In the genomic region with DNA sequence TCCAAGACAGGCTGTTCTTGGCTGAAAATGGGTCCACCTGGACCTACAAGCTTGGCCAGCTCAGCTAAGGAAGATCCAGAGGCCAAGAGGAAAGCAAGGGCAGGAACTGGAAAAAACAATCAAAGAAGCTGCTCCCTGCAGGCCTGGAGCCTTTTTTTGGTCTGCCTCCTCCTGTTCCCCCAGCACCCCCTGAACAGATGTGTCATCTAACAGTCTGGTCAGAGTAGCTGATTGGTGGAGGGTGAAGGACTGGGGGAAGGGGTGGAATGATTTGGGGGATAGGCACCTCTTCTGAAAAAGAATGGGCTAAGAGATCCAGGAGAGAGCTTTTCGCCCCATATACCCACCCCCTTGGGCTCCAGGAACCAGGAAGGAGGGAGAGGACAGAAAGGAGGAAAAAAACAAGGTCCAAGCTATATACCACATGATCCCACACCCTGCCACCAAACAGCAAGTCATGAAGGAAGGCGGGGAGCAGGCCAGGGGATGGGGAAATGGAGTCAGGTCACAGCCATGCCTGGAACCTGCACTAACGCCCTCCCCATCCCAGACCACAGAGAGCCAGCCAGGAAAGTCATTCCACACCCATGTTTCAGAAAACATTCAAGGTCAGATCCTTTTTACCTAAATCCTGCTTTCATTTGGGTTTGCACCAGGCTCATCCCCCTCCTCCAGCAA, we compare ENCODE assay signal across 10 cellular contexts. TPM values are rescaled to one million over a fixed set of nuclear protein-coding genes. Genes with fewer than 3 reads are reported as not detected.
A peak's percentile ranks its signal among the peaks of the same experiment; 100 is the strongest.
DNase-seq lines count a peak whose midpoint lies in the region; ATAC-seq, FAIRE-seq and TF ChIP-seq lines count a peak whose summit lies in the region.
"Had no signal": no experiment of that assay in that cellular context is flagged by ENCODE, and none has a peak within 500 bp of the region (broad histone marks: within the 10 kb centered on the region; RNA-seq: fewer than 3 reads in every experiment).

No MANE protein-coding gene starts in this region.

- CTCF ChIA-PET in A549 (lab: Yijun Ruan, JAX) = interaction anchor here (0.6 to 11.2 kb wide), 12 partner anchors 13 to 243 kb away, joined by 3 to 114 read pairs (median 6); no protein-coding TSS in a partner anchor

- H3K4me3 ChIP-seq in A549 (peak overlapping the region; percentile 91), HFF-Myc (replicated peaks; ENCODE audit: low read depth, low read length) (peak overlapping the region; percentile 67), choroid plexus epithelial cell (ENCODE audit: low read depth, low read length) (peak overlapping the region; percentile 77)

- peak overlapping the region; percentile 79 for H3K4me3 Mint-ChIP-seq in mesothelial cell of epicardium

- H3K4me1 ChIP-seq in A549 = peaks cover 20% of the 10 kb centered on the region

- ATAC-seq in A549 = no peak
- ATAC-seq in GM19351 (IDR thresholded peaks at IDR 0.05; ENCODE audit: unreplicated experiment) = no peak

- no peak for TF ChIP-seq EP300 in A549 (IDR thresholded peaks at IDR 0.05)

- H3K27me3 Mint-ChIP-seq in mesothelial cell of epicardium (ENCODE audit: low read depth) = peaks cover 6% of the 10 kb centered on the region

- no peak for TF ChIP-seq CTCF in A549 (IDR thresholded peaks at IDR 0.05)
- TF ChIP-seq CTCF in HFF-Myc (IDR thresholded peaks at IDR 0.05; ENCODE audit: low read depth, low read length, missing control alignments) = no peak
- TF ChIP-seq CTCF in choroid plexus epithelial cell (conservative IDR thresholded peaks at IDR 0.05; ENCODE audit: low read depth, low read length) = no peak
- TF ChIP-seq CTCF in mesothelial cell of epicardium (IDR thresholded peaks at IDR 0.05; ENCODE audit: unreplicated experiment) = no peak

- no peak for TF ChIP-seq RAD21 in A549 (conservative IDR thresholded peaks at IDR 0.05 in 1 of 2, IDR thresholded peaks at IDR 0.05 in 1 of 2)

- H3K36me3 Mint-ChIP-seq in mesothelial cell of epicardium = no peaks in the 10 kb centered on the region

- no peak for TF ChIP-seq POLR2A in A549 (IDR thresholded peaks at IDR 0.05; ENCODE audit: low read length)

- no peak for FAIRE-seq in A549 (lab: Jason Lieb, UNC)

- H3K4me2 ChIP-seq in A549 = peak overlapping the region; percentile 88

- peak overlapping the region; percentile 34 for H3K27ac Mint-ChIP-seq in mesothelial cell of epicardium

- no peaks in the 10 kb centered on the region for H3K9me3 ChIP-seq in A549

- peak overlapping the region; percentile 86 to 92 for H3K27ac ChIP-seq in A549
- H3K27ac ChIP-seq: HL-60 had no signal

- H3K9me3 Mint-ChIP-seq in mesothelial cell of epicardium = no peaks in the 10 kb centered on the region

- POLR2A ChIA-PET in A549 (lab: Yijun Ruan, JAX) = no interaction called here

- peaks cover 20% of the 10 kb centered on the region for H3K4me1 Mint-ChIP-seq in mesothelial cell of epicardium

- DNase-seq in A549 (ENCODE audit: low read depth in 1 of 2, low spot score in 1 of 2) = no peak
- DNase-seq in HFF-Myc (ENCODE audit: extremely low read depth, low read depth) = no peak
- DNase-seq in choroid plexus epithelial cell (ENCODE audit: low read depth) = no peak
- DNase-seq in mesothelial cell of epicardium (ENCODE audit: low spot score in 2 of 2, unreplicated experiment in 2 of 2) = no peak
- DNase-seq in stimulated activated CD4-positive, alpha-beta T cell treated with anti-CD3 and anti-CD28 coated beads, Interleukin-12 subunit alpha, Interleukin-12 subunit beta, amount 100 ng/mL, for 4 hours = no peak
- DNase-seq in retina = no peak
- DNase-seq in middle frontal gyrus (ENCODE audit: extremely low spot score, low spot score) = no peak
- DNase-seq: stimulated activated CD4-positive, alpha-beta T cell treated with anti-CD3 and anti-CD28 coated beads, Interleukin-2, amount 100 ng/mL, for 48 hours had no signal

- WGBS in A549 (ENCODE audit: missing lambda C conversion rate) = 77% methylated on average over 3 of the region's 3 CpGs

TF ChIP-seq in A549, 52 proteins besides CTCF, POLR2A, EP300 and RAD21 (continues in another document):
- no peak for TF ChIP-seq MAZ (IDR thresholded peaks at IDR 0.05; ENCODE audit: borderline replicate concordance, low read depth, low read length)
- TF ChIP-seq, protein P1, sequence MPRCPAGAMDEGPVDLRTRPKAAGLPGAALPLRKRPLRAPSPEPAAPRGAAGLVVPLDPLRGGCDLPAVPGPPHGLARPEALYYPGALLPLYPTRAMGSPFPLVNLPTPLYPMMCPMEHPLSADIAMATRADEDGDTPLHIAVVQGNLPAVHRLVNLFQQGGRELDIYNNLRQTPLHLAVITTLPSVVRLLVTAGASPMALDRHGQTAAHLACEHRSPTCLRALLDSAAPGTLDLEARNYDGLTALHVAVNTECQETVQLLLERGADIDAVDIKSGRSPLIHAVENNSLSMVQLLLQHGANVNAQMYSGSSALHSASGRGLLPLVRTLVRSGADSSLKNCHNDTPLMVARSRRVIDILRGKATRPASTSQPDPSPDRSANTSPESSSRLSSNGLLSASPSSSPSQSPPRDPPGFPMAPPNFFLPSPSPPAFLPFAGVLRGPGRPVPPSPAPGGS (IDR thresholded peaks at IDR 0.05) = no peak
- no peak for TF ChIP-seq FOSL2 (IDR thresholded peaks at IDR 0.05)
- no peak for TF ChIP-seq FOSL2 (CRISPR knock-in tag; IDR thresholded peaks at IDR 0.05)
- TF ChIP-seq, protein P2, sequence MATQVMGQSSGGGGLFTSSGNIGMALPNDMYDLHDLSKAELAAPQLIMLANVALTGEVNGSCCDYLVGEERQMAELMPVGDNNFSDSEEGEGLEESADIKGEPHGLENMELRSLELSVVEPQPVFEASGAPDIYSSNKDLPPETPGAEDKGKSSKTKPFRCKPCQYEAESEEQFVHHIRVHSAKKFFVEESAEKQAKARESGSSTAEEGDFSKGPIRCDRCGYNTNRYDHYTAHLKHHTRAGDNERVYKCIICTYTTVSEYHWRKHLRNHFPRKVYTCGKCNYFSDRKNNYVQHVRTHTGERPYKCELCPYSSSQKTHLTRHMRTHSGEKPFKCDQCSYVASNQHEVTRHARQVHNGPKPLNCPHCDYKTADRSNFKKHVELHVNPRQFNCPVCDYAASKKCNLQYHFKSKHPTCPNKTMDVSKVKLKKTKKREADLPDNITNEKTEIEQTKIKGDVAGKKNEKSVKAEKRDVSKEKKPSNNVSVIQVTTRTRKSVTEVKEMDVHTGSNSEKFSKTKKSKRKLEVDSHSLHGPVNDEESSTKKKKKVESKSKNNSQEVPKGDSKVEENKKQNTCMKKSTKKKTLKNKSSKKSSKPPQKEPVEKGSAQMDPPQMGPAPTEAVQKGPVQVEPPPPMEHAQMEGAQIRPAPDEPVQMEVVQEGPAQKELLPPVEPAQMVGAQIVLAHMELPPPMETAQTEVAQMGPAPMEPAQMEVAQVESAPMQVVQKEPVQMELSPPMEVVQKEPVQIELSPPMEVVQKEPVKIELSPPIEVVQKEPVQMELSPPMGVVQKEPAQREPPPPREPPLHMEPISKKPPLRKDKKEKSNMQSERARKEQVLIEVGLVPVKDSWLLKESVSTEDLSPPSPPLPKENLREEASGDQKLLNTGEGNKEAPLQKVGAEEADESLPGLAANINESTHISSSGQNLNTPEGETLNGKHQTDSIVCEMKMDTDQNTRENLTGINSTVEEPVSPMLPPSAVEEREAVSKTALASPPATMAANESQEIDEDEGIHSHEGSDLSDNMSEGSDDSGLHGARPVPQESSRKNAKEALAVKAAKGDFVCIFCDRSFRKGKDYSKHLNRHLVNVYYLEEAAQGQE (IDR thresholded peaks at IDR 0.05) = no peak
- TF ChIP-seq, protein P3, sequence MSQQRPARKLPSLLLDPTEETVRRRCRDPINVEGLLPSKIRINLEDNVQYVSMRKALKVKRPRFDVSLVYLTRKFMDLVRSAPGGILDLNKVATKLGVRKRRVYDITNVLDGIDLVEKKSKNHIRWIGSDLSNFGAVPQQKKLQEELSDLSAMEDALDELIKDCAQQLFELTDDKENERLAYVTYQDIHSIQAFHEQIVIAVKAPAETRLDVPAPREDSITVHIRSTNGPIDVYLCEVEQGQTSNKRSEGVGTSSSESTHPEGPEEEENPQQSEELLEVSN (IDR thresholded peaks at IDR 0.05; ENCODE audit: borderline replicate concordance, low read depth) = no peak
- no peak for TF ChIP-seq CHD2 (IDR thresholded peaks at IDR 0.05; ENCODE audit: low read length, partially characterized antibody)
- no peak for TF ChIP-seq CHD4 (IDR thresholded peaks at IDR 0.05; ENCODE audit: borderline replicate concordance)
- no peak for TF ChIP-seq ZNF302 (CRISPR knock-in tag; IDR thresholded peaks at IDR 0.05)
- TF ChIP-seq CBX2 (IDR thresholded peaks at IDR 0.05; ENCODE audit: borderline replicate concordance, low read depth) = no peak
- no peak for TF ChIP-seq TFCP2L1 (CRISPR knock-in tag; IDR thresholded peaks at IDR 0.05)
- TF ChIP-seq FOXS1 (CRISPR knock-in tag; IDR thresholded peaks at IDR 0.05) = no peak
- TF ChIP-seq POLR2AphosphoS2 (conservative IDR thresholded peaks at IDR 0.05; ENCODE audit: low read length) = no peak
- TF ChIP-seq, protein P4, sequence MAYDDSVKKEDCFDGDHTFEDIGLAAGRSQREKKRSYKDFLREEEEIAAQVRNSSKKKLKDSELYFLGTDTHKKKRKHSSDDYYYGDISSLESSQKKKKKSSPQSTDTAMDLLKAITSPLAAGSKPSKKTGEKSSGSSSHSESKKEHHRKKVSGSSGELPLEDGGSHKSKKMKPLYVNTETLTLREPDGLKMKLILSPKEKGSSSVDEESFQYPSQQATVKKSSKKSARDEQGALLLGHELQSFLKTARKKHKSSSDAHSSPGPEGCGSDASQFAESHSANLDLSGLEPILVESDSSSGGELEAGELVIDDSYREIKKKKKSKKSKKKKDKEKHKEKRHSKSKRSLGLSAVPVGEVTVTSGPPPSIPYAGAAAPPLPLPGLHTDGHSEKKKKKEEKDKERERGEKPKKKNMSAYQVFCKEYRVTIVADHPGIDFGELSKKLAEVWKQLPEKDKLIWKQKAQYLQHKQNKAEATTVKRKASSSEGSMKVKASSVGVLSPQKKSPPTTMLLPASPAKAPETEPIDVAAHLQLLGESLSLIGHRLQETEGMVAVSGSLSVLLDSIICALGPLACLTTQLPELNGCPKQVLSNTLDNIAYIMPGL (CRISPR knock-in tag; IDR thresholded peaks at IDR 0.05; ENCODE audit: borderline replicate concordance) = no peak

RNA-seq across cellular contexts. Expression of a gene that starts 2.0 kb away (rescaled TPM):
- polyA plus RNA-seq in A549 (2011; rRNA removed) (21.6 and 30.8 TPM in 2 replicates), A549 (2017; fragmentation: RNase III; extraction: RNeasy Plus Mini Kit Qiagen cat#74134 plus additional on column Dnase treatment) (18.7 to 21.8 TPM (median 21.7 TPM) in 3 replicates)
- 13.5 and 17.0 TPM in 2 replicates for polyA plus RNA-seq in A549 (2012; cell fraction: cytosol; rRNA removed)
- 16.9 and 20.7 TPM in 2 replicates for polyA plus RNA-seq in A549 (2012; cell fraction: nucleus; rRNA removed)
- polyA minus RNA-seq in A549 (2011; rRNA and poly(A)+ RNA removed) = 34.2 and 38.7 TPM in 2 replicates
- 23.3 to 25.4 TPM (median 25.1 TPM) in 3 replicates for total RNA-seq in mesothelial cell of epicardium

RNA-seq across cellular contexts. Expression of a gene that starts 39.2 kb away (rescaled TPM):
- polyA plus RNA-seq in A549 (2011; rRNA removed) (16.7 and 22.0 TPM in 2 replicates), A549 (2017; fragmentation: RNase III; extraction: RNeasy Plus Mini Kit Qiagen cat#74134 plus additional on column Dnase treatment) (18.2 to 20.4 TPM (median 19.6 TPM) in 3 replicates)
- polyA plus RNA-seq in A549 (2012; cell fraction: cytosol; rRNA removed) = 19.8 and 21.7 TPM in 2 replicates
- polyA plus RNA-seq in A549 (2012; cell fraction: nucleus; rRNA removed) = 60.1 and 76.2 TPM in 2 replicates
- polyA minus RNA-seq in A549 (2011; rRNA and poly(A)+ RNA removed) = 32.2 and 41.1 TPM in 2 replicates
- total RNA-seq in mesothelial cell of epicardium = 18.8 to 20.2 TPM (median 18.9 TPM) in 3 replicates
